ENCODE assay signal across 8 cellular contexts in genomic region chr22:46537946-46538815, GRCh38. TPM values are rescaled to one million over a fixed set of nuclear protein-coding genes. Genes with fewer than 3 reads are reported as not detected.
DNase-seq lines count a peak whose midpoint lies in the region; ATAC-seq and TF ChIP-seq lines count a peak whose summit lies in the region.

No MANE protein-coding gene starts in this region.

- H3F3A ChIP-seq in OCI-LY1 (ENCODE audit: insufficient read depth, low read length) = no peaks in the 10 kb centered on the region

- H2AK5ac ChIP-seq in trophoblast cell (ENCODE audit: low read length) = no peak overlapping the region

- no peaks in the 10 kb centered on the region for H4K20me1 ChIP-seq in OCI-LY1 (ENCODE audit: insufficient read depth, low read length)
- no peaks in the 10 kb centered on the region for H4K20me1 ChIP-seq in Karpas-422 (ENCODE audit: insufficient read depth, low read depth, low read length)

- no peaks in the 10 kb centered on the region for H3K79me2 ChIP-seq in OCI-LY1 (ENCODE audit: insufficient read depth, low read length)
- H3K79me2 ChIP-seq in trophoblast cell (ENCODE audit: control insufficient read depth, insufficient read depth, low read length, poor library complexity) = no peaks in the 10 kb centered on the region
- no peaks in the 10 kb centered on the region for H3K79me2 ChIP-seq in Karpas-422 (ENCODE audit: low read length)

- H3K27me3 ChIP-seq in OCI-LY1 (ENCODE audit: insufficient read depth, low read length) (peaks cover 14% of the 10 kb centered on the region; the same call in 1 of the 2 replicates), trophoblast cell (ENCODE audit: insufficient read depth, low read length) (peaks cover 15% of the 10 kb centered on the region), Karpas-422 (ENCODE audit: low read length) (no peaks in the 10 kb centered on the region)

- H3K4me1 ChIP-seq in OCI-LY1 (ENCODE audit: insufficient read depth, low read length, severe bottlenecking) (no peaks in the 10 kb centered on the region), trophoblast cell (ENCODE audit: control insufficient read depth in 1 of 2, insufficient read depth in 2 of 2, low read length in 2 of 2) (peaks cover 6 to 22% of the 10 kb centered on the region in 2 experiments), Karpas-422 (ENCODE audit: low read length) (no peaks in the 10 kb centered on the region)

- H3K9me3 ChIP-seq in OCI-LY1 (ENCODE audit: low read length) (no peaks in the 10 kb centered on the region), trophoblast cell (ENCODE audit: insufficient read depth, low read depth, low read length) (peaks cover 31% of the 10 kb centered on the region), Karpas-422 (ENCODE audit: low read length) (no peaks in the 10 kb centered on the region)

- no peak overlapping the region for H3K4me2 ChIP-seq in OCI-LY1 (ENCODE audit: low read length)
- peak overlapping the region; percentile 81 for H3K4me2 ChIP-seq in trophoblast cell (ENCODE audit: low read length)
- no peak overlapping the region for H3K4me2 ChIP-seq in Karpas-422 (ENCODE audit: low read depth, low read length, poor library complexity, severe bottlenecking)

- H3K36me3 ChIP-seq in OCI-LY1 (ENCODE audit: insufficient read depth, low read length) (no peaks in the 10 kb centered on the region), trophoblast cell (ENCODE audit: control insufficient read depth in 1 of 2, insufficient read depth in 2 of 2, low read length in 2 of 2) (peaks cover 19 to 31% of the 10 kb centered on the region in 2 experiments), Karpas-422 (ENCODE audit: insufficient read depth, low read length) (no peaks in the 10 kb centered on the region)

- peak overlapping the region; percentile 88 for H4K91ac ChIP-seq in trophoblast cell (ENCODE audit: low read depth, low read length)

- H2BK5ac ChIP-seq in trophoblast cell (ENCODE audit: low read depth, low read length, poor library complexity) = peak overlapping the region; percentile 38

- no peak overlapping the region for H2BK12ac ChIP-seq in trophoblast cell (ENCODE audit: low read length)

- H3K4me3 ChIP-seq in OCI-LY1 (ENCODE audit: low read depth, low read length, poor library complexity, severe bottlenecking) (peak overlapping the region; percentile 27), fibroblast of pulmonary artery (replicated peaks; ENCODE audit: low read depth, low read length) (peak overlapping the region; percentile 31), trophoblast cell (ENCODE audit: low read depth, low read length) (peak overlapping the region; percentile 63), Karpas-422 (ENCODE audit: low read length) (no peak overlapping the region)

- no peak overlapping the region for H3K27ac ChIP-seq in OCI-LY1 (ENCODE audit: low read depth, low read length, poor library complexity, severe bottlenecking)
- H3K27ac ChIP-seq in trophoblast cell (ENCODE audit: low read depth, low read length) = peak overlapping the region; percentile 18
- H3K27ac ChIP-seq in Karpas-422 (ENCODE audit: low read length) = no peak overlapping the region

- H3K9ac ChIP-seq in OCI-LY1 (ENCODE audit: low read length) = no peak overlapping the region
- H3K9ac ChIP-seq in trophoblast cell (ENCODE audit: low read length) = no peak overlapping the region
- no peak overlapping the region for H3K9ac ChIP-seq in Karpas-422 (ENCODE audit: low read length)

- no CpG with 5 or more reads among the region's 70 CpGs for WGBS in trophoblast cell (ENCODE audit: extremely low coverage, insufficient coverage, insufficient read length)

- no peaks in the 10 kb centered on the region for H3K9me2 ChIP-seq in OCI-LY1 (ENCODE audit: low read depth, low read length)
- H3K9me2 ChIP-seq in Karpas-422 (replicated peaks; ENCODE audit: insufficient read depth, low read length) = no peaks in the 10 kb centered on the region

- H3K4ac ChIP-seq in trophoblast cell (ENCODE audit: low read depth, low read length) = peak overlapping the region; percentile 13

- H3K23ac ChIP-seq in trophoblast cell (ENCODE audit: low read length) = no peak overlapping the region

- H4K12ac ChIP-seq in trophoblast cell (ENCODE audit: low read depth, low read length) = no peak overlapping the region

- H3K18ac ChIP-seq in trophoblast cell (ENCODE audit: low read length) = peak overlapping the region; percentile 67

- peak overlapping the region; percentile 44 for H2BK120ac ChIP-seq in trophoblast cell (ENCODE audit: insufficient read depth, low read length, poor library complexity)

- H2AFZ ChIP-seq in OCI-LY1 (ENCODE audit: low read length) = no peak overlapping the region
- H2AFZ ChIP-seq in trophoblast cell (ENCODE audit: insufficient read depth, low read length, poor library complexity) = peak overlapping the region; percentile 37
- no peak overlapping the region for H2AFZ ChIP-seq in Karpas-422 (ENCODE audit: low read length)

- peaks cover 6% of the 10 kb centered on the region for H3K79me1 ChIP-seq in trophoblast cell (ENCODE audit: low read length)

- TF ChIP-seq CTCF in OCI-LY1 (IDR thresholded peaks at IDR 0.05; ENCODE audit: low read length) (0 out of 2 replicates have a peak, but pooled peaks have one; percentile 5), fibroblast of pulmonary artery (IDR thresholded peaks at IDR 0.05; ENCODE audit: low read length, missing control alignments) (no peak)

- ATAC-seq in GM21619 (IDR thresholded peaks at IDR 0.05; ENCODE audit: unreplicated experiment) = no peak
- ATAC-seq in HG03175 (IDR thresholded peaks at IDR 0.05; ENCODE audit: unreplicated experiment) = no peak

- H3K14ac ChIP-seq in trophoblast cell (ENCODE audit: low read length) = peak overlapping the region; percentile 30

- H4K8ac ChIP-seq in trophoblast cell (ENCODE audit: low read depth, low read length) = peak overlapping the region; percentile 46

- DNase-seq in ELR (ENCODE audit: low read depth) (peak; percentile 51), fibroblast of pulmonary artery (ENCODE audit: low read depth) (peak; percentile 40), trophoblast cell (peak in 1 of 2 donors; percentile 59), Karpas-422 (no peak), NCI-H187 treated with DMSO at 0.1 percent for 48 hours (lab: John Stamatoyannopoulos, UW) (no peak)

RNA-seq across cellular contexts. Expression of gene CELSR1, which starts 0.8 kb away (rescaled TPM):
- polyA plus RNA-seq in trophoblast cell (2013) = 28.5 and 29.5 TPM in 2 replicates
- 0.11 and 0.51 TPM in 2 replicates for total RNA-seq in Karpas-422 (2014; rRNA removed; shearing (Covaris generic); ENCODE audit: low replicate concordance)

Comparison
In these comparisons a context has a peak if more than half of its experiments do, and no peak if none do; other contexts are left out.
1. DNase-seq: peak in ELR (single experiment) and fibroblast of pulmonary artery (single experiment); none in Karpas-422 (single experiment) and NCI-H187 treated with DMSO at 0.1 percent for 48 hours (single experiment).